Comparison of ENCODE assay signal across 11 cellular contexts in the genomic region with DNA sequence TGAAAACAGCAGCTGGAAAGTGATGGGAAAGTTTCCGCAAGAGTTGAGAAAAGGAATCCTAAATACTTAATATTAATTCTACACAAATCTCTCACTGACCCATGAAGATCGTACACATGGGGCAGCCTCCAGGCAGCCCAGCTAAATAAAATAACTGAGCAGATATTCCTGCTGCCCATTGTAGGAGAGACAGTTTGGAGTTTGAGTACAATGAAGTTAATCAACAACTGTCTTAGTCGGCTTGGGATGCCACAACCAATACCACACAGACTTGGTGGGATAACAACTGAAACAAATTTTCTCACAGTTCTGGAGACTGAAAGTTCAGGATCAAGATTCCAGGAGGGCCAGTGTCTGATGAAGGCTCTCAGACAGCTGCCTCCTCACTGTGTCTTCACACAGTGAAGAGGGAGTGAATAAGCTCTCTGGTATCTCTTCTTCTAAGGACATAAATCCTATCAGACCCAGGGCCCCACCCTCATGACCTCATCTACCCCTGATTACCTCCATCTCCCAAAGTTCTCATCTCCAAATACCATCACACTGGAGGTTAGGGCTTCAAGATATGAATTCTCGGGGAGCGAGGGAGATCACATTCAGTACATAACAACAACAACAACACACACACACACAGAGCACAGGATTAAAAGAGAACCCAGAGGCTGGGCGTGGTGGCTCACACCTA. TPM values are rescaled to one million over a fixed set of nuclear protein-coding genes. Genes with fewer than 3 reads are reported as not detected.
DNase-seq lines count a peak whose midpoint lies in the region; ATAC-seq and TF ChIP-seq lines count a peak whose summit lies in the region.
"Had no signal": no experiment of that assay in that cellular context is flagged by ENCODE, and none has a peak within 500 bp of the region (broad histone marks: within the 10 kb centered on the region; RNA-seq: fewer than 3 reads in every experiment).

No MANE protein-coding gene starts in this region.

- DNase-seq in ELF-1 (ENCODE audit: low read depth, low spot score) (peak; percentile 44), RPMI7951 (ENCODE audit: low read depth) (peak; percentile 38), fibroblast of mammary gland (ENCODE audit: low read depth) (peak; percentile 70), progenitor cell of endocrine pancreas (ENCODE audit: low spot score, unreplicated experiment) (no peak), occipital lobe (lab: John Stamatoyannopoulos, UW) (no peak)
- DNase-seq: activated CD8-positive, alpha-beta memory T cell treated with anti-CD3 and anti-CD28 coated beads, Interleukin-2, amount 10 ng/mL, durations not matched to agents 7 days and 5 days; NCI-H187 treated with DMSO at 0.1 percent for 48 hours; substantia nigra had no signal

- no peak overlapping the region for H3K4me3 ChIP-seq in fibroblast of mammary gland (ENCODE audit: control insufficient read depth, low read depth, low read length)
- H3K4me3 ChIP-seq: skin epidermis had no signal

- no peaks in the 10 kb centered on the region for H3K9me3 Mint-ChIP-seq in progenitor cell of endocrine pancreas (ENCODE audit: low read depth)

- no peaks in the 10 kb centered on the region for H3K27me3 Mint-ChIP-seq in progenitor cell of endocrine pancreas
- H3K27me3 Mint-ChIP-seq: activated CD8-positive, alpha-beta memory T cell treated with anti-CD3 and anti-CD28 coated beads, Interleukin-2, amount 10 ng/mL, durations not matched to agents 7 days and 5 days had no signal

- peak overlapping the region; percentile 40 for H3K27ac Mint-ChIP-seq in progenitor cell of endocrine pancreas
- H3K27ac Mint-ChIP-seq: activated CD8-positive, alpha-beta memory T cell treated with anti-CD3 and anti-CD28 coated beads, Interleukin-2, amount 10 ng/mL, durations not matched to agents 7 days and 5 days had no signal

- no peak overlapping the region for H3K4me3 Mint-ChIP-seq in progenitor cell of endocrine pancreas (ENCODE audit: low read depth)
- H3K4me3 Mint-ChIP-seq: activated CD8-positive, alpha-beta memory T cell treated with anti-CD3 and anti-CD28 coated beads, Interleukin-2, amount 10 ng/mL, durations not matched to agents 7 days and 5 days had no signal

- H3K4me1 Mint-ChIP-seq in progenitor cell of endocrine pancreas (ENCODE audit: low read depth) = peaks cover 4% of the 10 kb centered on the region

- ATAC-seq in HG02973 (IDR thresholded peaks at IDR 0.05; ENCODE audit: unreplicated experiment) (no peak), GM21423 (IDR thresholded peaks at IDR 0.05; ENCODE audit: unreplicated experiment) (no peak)
- ATAC-seq: activated CD8-positive, alpha-beta memory T cell treated with anti-CD3 and anti-CD28 coated beads, Interleukin-2, amount 10 ng/mL, durations not matched to agents 7 days and 5 days had no signal

- no peak for TF ChIP-seq CTCF in fibroblast of mammary gland (conservative IDR thresholded peaks at IDR 0.05; ENCODE audit: control insufficient read depth, insufficient read depth, low read depth, low read length)
- no peak for TF ChIP-seq CTCF in progenitor cell of endocrine pancreas (IDR thresholded peaks at IDR 0.05; ENCODE audit: unreplicated experiment)

- H3K36me3 Mint-ChIP-seq in progenitor cell of endocrine pancreas (ENCODE audit: insufficient read depth) = peaks cover 4% of the 10 kb centered on the region

RNA-seq across cellular contexts. Expression of gene TRPM7, which starts 9.7 kb away (rescaled TPM):
- total RNA-seq in RPMI7951 (2014; rRNA removed; shearing (Covaris generic)) = 31.8 and 36.4 TPM in 2 replicates
- 39.8 and 41.0 TPM in 2 replicates for total RNA-seq in progenitor cell of endocrine pancreas
- 59.9 TPM for total RNA-seq in occipital lobe

Comparison
In these comparisons a context has a peak if more than half of its experiments do, and no peak if none do; other contexts are left out.
1. DNase-seq: peak in ELF-1 (single experiment), RPMI7951 (single experiment) and fibroblast of mammary gland (single experiment); none in progenitor cell of endocrine pancreas (single experiment) and occipital lobe (single experiment).